Comparison of ENCODE assay signal across 8 cellular contexts in the genomic region with DNA sequence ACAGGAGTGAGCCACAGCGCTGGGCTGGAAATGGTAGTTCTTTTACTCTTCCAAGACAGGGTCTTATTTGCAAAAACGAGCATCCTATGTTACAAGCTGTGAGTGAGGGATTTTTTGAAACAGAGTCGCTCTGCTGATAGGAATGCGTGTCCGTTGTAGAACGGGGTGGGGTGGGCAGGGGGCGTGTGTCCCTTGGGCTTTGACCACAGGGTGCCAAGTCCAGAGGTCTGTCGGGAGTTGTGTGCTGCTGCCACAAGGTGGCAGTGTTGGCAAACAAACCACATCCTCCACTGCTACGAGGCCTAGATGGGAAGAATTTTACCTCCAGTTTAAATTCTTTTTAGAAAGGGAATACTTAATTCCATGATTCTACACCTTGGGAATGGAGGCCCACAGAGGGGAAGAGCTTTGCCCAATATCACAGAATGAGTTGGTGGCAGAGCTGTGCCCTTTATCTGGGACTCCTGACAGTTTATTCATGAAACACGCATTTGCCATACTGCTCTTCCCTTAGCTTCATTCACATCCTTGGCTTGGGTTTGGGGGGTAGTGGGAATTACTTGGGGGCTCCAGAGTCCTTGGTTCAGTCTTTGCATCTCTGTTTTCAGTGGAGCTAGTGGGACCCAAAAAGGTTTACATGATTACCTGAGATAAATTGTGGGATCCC. TPM values are rescaled to one million over a fixed set of nuclear protein-coding genes. Genes with fewer than 3 reads are reported as not detected.
DNase-seq lines count a peak whose midpoint lies in the region; ATAC-seq, FAIRE-seq and TF ChIP-seq lines count a peak whose summit lies in the region.

No MANE protein-coding gene starts in this region.

- peak; percentile 92 for TF ChIP-seq CTCF in DND-41 (IDR thresholded peaks at IDR 0.05; ENCODE audit: borderline replicate concordance, extremely low read depth, low read length, poor library complexity, severe bottlenecking)
- peak; percentile 89 for TF ChIP-seq CTCF in LNCaP clone FGC (IDR thresholded peaks at IDR 0.05; ENCODE audit: control insufficient read depth, extremely low read depth, insufficient read depth)

- H3K4me2 ChIP-seq in DND-41 (ENCODE audit: insufficient read depth, low read length) (no peak overlapping the region), trophoblast cell (ENCODE audit: low read length) (no peak overlapping the region)

- no peaks in the 10 kb centered on the region for H3K9me3 ChIP-seq in DND-41 (ENCODE audit: insufficient read depth, low read length, severe bottlenecking)
- no peaks in the 10 kb centered on the region for H3K9me3 ChIP-seq in trophoblast cell (ENCODE audit: insufficient read depth, low read depth, low read length)

- H4K12ac ChIP-seq in trophoblast cell (ENCODE audit: low read depth, low read length): no peak overlapping the region

- H3K27me3 ChIP-seq in DND-41 (ENCODE audit: insufficient read depth, low read length, poor library complexity) (peaks cover 20% of the 10 kb centered on the region), trophoblast cell (ENCODE audit: insufficient read depth, low read length) (no peaks in the 10 kb centered on the region)

- H4K20me1 ChIP-seq in DND-41 (ENCODE audit: insufficient read depth, low read length): no peaks in the 10 kb centered on the region

- peak overlapping the region; percentile 85 for H4K8ac ChIP-seq in trophoblast cell (ENCODE audit: low read depth, low read length)

- H2AFZ ChIP-seq in DND-41 (ENCODE audit: low read depth, low read length): no peak overlapping the region
- peak overlapping the region; percentile 47 for H2AFZ ChIP-seq in trophoblast cell (ENCODE audit: insufficient read depth, low read length, poor library complexity)

- H4K91ac ChIP-seq in trophoblast cell (ENCODE audit: low read depth, low read length): peak overlapping the region; percentile 99

- peak overlapping the region; percentile 97 for H2BK5ac ChIP-seq in trophoblast cell (ENCODE audit: low read depth, low read length, poor library complexity)

- DNase-seq in DND-41 (peak; percentile 62), LNCaP clone FGC (ENCODE audit: low read depth) (no peak), SK-MEL-5 (ENCODE audit: low read depth, low spot score) (peak; percentile 81), glomerular endothelial cell (ENCODE audit: extremely low read depth, low read depth, low spot score) (peak; percentile 51), trophoblast cell (peak; percentile 72 to 89), urothelium cell line (ENCODE audit: low spot score) (peak; percentile 72)
- peak; percentile 87 for DNase-seq in activated effector memory CD4-positive, alpha-beta T cell treated with anti-CD3 and anti-CD28 coated beads, Interleukin-2, amount 50 U/mL, for 16 hours

- no peak overlapping the region for H3K23ac ChIP-seq in trophoblast cell (ENCODE audit: low read length)

- no CpG with 5 or more reads among the region's 10 CpGs for WGBS in trophoblast cell (ENCODE audit: extremely low coverage, insufficient coverage, insufficient read length)

- peak; percentile 46 for FAIRE-seq in urothelium cell line (lab: Jason Lieb, UNC)

- H3K9ac ChIP-seq in DND-41 (ENCODE audit: low read depth, low read length) (no peak overlapping the region), trophoblast cell (ENCODE audit: low read length) (no peak overlapping the region)

- H3K36me3 ChIP-seq in DND-41 (ENCODE audit: insufficient read depth, low read length) (no peaks in the 10 kb centered on the region), trophoblast cell (ENCODE audit: control insufficient read depth in 1 of 2, insufficient read depth in 2 of 2, low read length in 2 of 2) (no peaks in the 10 kb centered on the region)

- peak; percentile 89 for ATAC-seq in DND-41 (ENCODE audit: insufficient read depth, low read depth)
- ATAC-seq in HG03565 (IDR thresholded peaks at IDR 0.05; ENCODE audit: unreplicated experiment): no peak

- peak overlapping the region; percentile 66 for H2AK5ac ChIP-seq in trophoblast cell (ENCODE audit: low read length)

- in situ Hi-C loops in SK-MEL-5 (cut with HindIII; ENCODE audit: low pct_unique_long_range_greater_than_20kb, low sequenced_read_pairs): no loop called here

- H3K27ac ChIP-seq in DND-41 (ENCODE audit: low read length) (no peak overlapping the region), trophoblast cell (ENCODE audit: low read depth, low read length) (peak overlapping the region; percentile 93)

- H2BK120ac ChIP-seq in trophoblast cell (ENCODE audit: insufficient read depth, low read length, poor library complexity): peak overlapping the region; percentile 98

- H3K14ac ChIP-seq in trophoblast cell (ENCODE audit: low read length): peak overlapping the region; percentile 85

- peak overlapping the region; percentile 71 for H3K4ac ChIP-seq in trophoblast cell (ENCODE audit: low read depth, low read length)

- peaks cover 47% of the 10 kb centered on the region for H3K79me1 ChIP-seq in trophoblast cell (ENCODE audit: low read length)

- no peaks in the 10 kb centered on the region for H3K4me1 ChIP-seq in DND-41 (ENCODE audit: insufficient read depth, low read length)
- peaks cover 41 to 45% of the 10 kb centered on the region in 2 experiments for H3K4me1 ChIP-seq in trophoblast cell (ENCODE audit: control insufficient read depth in 1 of 2, insufficient read depth in 2 of 2, low read length in 2 of 2)

- H2BK12ac ChIP-seq in trophoblast cell (ENCODE audit: low read length): peak overlapping the region; percentile 93

- H3K79me2 ChIP-seq in DND-41 (ENCODE audit: insufficient read depth, low read length) (no peaks in the 10 kb centered on the region), trophoblast cell (ENCODE audit: control insufficient read depth, insufficient read depth, low read length, poor library complexity) (peaks cover 18% of the 10 kb centered on the region)

- no peak overlapping the region for H3K4me3 ChIP-seq in DND-41 (ENCODE audit: low read depth in 1 of 2, low read length in 2 of 2)
- H3K4me3 ChIP-seq in LNCaP clone FGC (ENCODE audit: low read depth, low read length): no peak overlapping the region
- no peak overlapping the region for H3K4me3 ChIP-seq in trophoblast cell (ENCODE audit: low read depth, low read length)

- peak overlapping the region; percentile 93 for H3K18ac ChIP-seq in trophoblast cell (ENCODE audit: low read length)

RNA-seq across cellular contexts. Expression of a gene that starts 30.6 kb away (rescaled TPM):
- total RNA-seq in SK-MEL-5 (2014; rRNA removed; shearing (Covaris generic)): 154 and 164 TPM in 2 replicates
- 199 and 243 TPM in 2 replicates for polyA plus RNA-seq in SK-MEL-5 (2015; cell fraction: cytosol; rRNA removed)
- polyA plus RNA-seq in SK-MEL-5 (2015; cell fraction: nucleus; rRNA removed): 215 and 216 TPM in 2 replicates
- total RNA-seq in glomerular endothelial cell: 14.2 and 22.4 TPM in 2 replicates
- 43.4 and 44.7 TPM in 2 replicates for polyA plus RNA-seq in trophoblast cell (2013)
